ENCODE assay signal across 1 cellular context in genomic region chr2:99106905-99107304, GRCh38.
TF ChIP-seq lines count a peak whose summit lies in the region.

No MANE protein-coding gene starts in this region.

TF ChIP-seq in GM12878, 131 proteins besides CTCF, POLR2A, EP300 and RAD21:
- TF ChIP-seq, protein P1, sequence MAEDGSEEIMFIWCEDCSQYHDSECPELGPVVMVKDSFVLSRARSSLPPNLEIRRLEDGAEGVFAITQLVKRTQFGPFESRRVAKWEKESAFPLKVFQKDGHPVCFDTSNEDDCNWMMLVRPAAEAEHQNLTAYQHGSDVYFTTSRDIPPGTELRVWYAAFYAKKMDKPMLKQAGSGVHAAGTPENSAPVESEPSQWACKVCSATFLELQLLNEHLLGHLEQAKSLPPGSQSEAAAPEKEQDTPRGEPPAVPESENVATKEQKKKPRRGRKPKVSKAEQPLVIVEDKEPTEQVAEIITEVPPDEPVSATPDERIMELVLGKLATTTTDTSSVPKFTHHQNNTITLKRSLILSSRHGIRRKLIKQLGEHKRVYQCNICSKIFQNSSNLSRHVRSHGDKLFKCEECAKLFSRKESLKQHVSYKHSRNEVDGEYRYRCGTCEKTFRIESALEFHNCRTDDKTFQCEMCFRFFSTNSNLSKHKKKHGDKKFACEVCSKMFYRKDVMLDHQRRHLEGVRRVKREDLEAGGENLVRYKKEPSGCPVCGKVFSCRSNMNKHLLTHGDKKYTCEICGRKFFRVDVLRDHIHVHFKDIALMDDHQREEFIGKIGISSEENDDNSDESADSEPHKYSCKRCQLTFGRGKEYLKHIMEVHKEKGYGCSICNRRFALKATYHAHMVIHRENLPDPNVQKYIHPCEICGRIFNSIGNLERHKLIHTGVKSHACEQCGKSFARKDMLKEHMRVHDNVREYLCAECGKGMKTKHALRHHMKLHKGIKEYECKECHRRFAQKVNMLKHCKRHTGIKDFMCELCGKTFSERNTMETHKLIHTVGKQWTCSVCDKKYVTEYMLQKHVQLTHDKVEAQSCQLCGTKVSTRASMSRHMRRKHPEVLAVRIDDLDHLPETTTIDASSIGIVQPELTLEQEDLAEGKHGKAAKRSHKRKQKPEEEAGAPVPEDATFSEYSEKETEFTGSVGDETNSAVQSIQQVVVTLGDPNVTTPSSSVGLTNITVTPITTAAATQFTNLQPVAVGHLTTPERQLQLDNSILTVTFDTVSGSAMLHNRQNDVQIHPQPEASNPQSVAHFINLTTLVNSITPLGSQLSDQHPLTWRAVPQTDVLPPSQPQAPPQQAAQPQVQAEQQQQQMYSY (CRISPR knock-in tag; IDR thresholded peaks at IDR 0.05), result no peak
- no peak for TF ChIP-seq CREM (IDR thresholded peaks at IDR 0.05; ENCODE audit: low read depth)
- TF ChIP-seq, protein P2, sequence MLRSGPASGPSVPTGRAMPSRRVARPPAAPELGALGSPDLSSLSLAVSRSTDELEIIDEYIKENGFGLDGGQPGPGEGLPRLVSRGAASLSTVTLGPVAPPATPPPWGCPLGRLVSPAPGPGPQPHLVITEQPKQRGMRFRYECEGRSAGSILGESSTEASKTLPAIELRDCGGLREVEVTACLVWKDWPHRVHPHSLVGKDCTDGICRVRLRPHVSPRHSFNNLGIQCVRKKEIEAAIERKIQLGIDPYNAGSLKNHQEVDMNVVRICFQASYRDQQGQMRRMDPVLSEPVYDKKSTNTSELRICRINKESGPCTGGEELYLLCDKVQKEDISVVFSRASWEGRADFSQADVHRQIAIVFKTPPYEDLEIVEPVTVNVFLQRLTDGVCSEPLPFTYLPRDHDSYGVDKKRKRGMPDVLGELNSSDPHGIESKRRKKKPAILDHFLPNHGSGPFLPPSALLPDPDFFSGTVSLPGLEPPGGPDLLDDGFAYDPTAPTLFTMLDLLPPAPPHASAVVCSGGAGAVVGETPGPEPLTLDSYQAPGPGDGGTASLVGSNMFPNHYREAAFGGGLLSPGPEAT (IDR thresholded peaks at IDR 0.05; ENCODE audit: low read depth), result no peak
- TF ChIP-seq ZNF217 (IDR thresholded peaks at IDR 0.05), result no peak
- TF ChIP-seq, protein P3, sequence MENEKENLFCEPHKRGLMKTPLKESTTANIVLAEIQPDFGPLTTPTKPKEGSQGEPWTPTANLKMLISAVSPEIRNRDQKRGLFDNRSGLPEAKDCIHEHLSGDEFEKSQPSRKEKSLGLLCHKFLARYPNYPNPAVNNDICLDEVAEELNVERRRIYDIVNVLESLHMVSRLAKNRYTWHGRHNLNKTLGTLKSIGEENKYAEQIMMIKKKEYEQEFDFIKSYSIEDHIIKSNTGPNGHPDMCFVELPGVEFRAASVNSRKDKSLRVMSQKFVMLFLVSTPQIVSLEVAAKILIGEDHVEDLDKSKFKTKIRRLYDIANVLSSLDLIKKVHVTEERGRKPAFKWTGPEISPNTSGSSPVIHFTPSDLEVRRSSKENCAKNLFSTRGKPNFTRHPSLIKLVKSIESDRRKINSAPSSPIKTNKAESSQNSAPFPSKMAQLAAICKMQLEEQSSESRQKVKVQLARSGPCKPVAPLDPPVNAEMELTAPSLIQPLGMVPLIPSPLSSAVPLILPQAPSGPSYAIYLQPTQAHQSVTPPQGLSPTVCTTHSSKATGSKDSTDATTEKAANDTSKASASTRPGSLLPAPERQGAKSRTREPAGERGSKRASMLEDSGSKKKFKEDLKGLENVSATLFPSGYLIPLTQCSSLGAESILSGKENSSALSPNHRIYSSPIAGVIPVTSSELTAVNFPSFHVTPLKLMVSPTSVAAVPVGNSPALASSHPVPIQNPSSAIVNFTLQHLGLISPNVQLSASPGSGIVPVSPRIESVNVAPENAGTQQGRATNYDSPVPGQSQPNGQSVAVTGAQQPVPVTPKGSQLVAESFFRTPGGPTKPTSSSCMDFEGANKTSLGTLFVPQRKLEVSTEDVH (IDR thresholded peaks at IDR 0.05; ENCODE audit: low read depth, partially characterized antibody), result no peak
- TF ChIP-seq KAT2A (conservative IDR thresholded peaks at IDR 0.05; ENCODE audit: control insufficient read depth, low read depth, low read length), result no peak
- no peak for TF ChIP-seq YY1 (IDR thresholded peaks at IDR 0.05; ENCODE audit: low read depth, low read length)
- no peak for TF ChIP-seq RAD51 (IDR thresholded peaks at IDR 0.05)
